In genomic region chr6:129679758-129680157, GRCh38 we compare ENCODE assay signal across 12 cellular contexts. TPM values are rescaled to one million over a fixed set of nuclear protein-coding genes. Genes with fewer than 3 reads are reported as not detected.
DNase-seq lines count a peak whose midpoint lies in the region; ATAC-seq and TF ChIP-seq lines count a peak whose summit lies in the region.
"Had no signal": no experiment of that assay in that cellular context is flagged by ENCODE, and none has a peak within 500 bp of the region (broad histone marks: within the 10 kb centered on the region; RNA-seq: fewer than 3 reads in every experiment).

No MANE protein-coding gene starts in this region.

- H3K4me2 ChIP-seq in PC-3 (ENCODE audit: low read length): no peak overlapping the region

- H3K4me3 Mint-ChIP-seq in progenitor cell of endocrine pancreas (ENCODE audit: low read depth): no peak overlapping the region
- H3K4me3 Mint-ChIP-seq: neural crest cell, T-cell had no signal

- no peak overlapping the region for H3K9ac ChIP-seq in PC-3 (ENCODE audit: low read length)

- no peaks in the 10 kb centered on the region for H3K9me2 ChIP-seq in PC-3 (replicated peaks; ENCODE audit: low read length)

- BruUV-seq in PC-3 (replicated peaks; lab: Mats Ljungman, UMichigan): no TSS peak

- H3K27me3 Mint-ChIP-seq in progenitor cell of endocrine pancreas: no peaks in the 10 kb centered on the region
- H3K27me3 Mint-ChIP-seq: T-cell had no signal

- H3K27me3 ChIP-seq in right atrium auricular region (no peaks in the 10 kb centered on the region), ascending aorta (no peaks in the 10 kb centered on the region), PC-3 (ENCODE audit: low read length) (no peaks in the 10 kb centered on the region)
- H3K27me3 ChIP-seq: upper lobe of right lung had no signal

- H3K4me3 ChIP-seq in right atrium auricular region: no peak overlapping the region
- peak overlapping the region in 1 of 2 donors; percentile 34 for H3K4me3 ChIP-seq in ascending aorta
- H3K4me3 ChIP-seq in mesodermal cell (ENCODE audit: extremely low read depth, insufficient read depth, low read length, poor library complexity, severe bottlenecking): no peak overlapping the region
- no peak overlapping the region for H3K4me3 ChIP-seq in PC-3 (ENCODE audit: low read length)
- H3K4me3 ChIP-seq: upper lobe of right lung had no signal

- no peaks in the 10 kb centered on the region for H3F3A ChIP-seq in PC-3 (ENCODE audit: low read length, unreplicated experiment)

- no peak overlapping the region for H2AFZ ChIP-seq in PC-3 (ENCODE audit: low read length)

- H3K4me1 Mint-ChIP-seq in progenitor cell of endocrine pancreas (ENCODE audit: low read depth): peaks cover 51% of the 10 kb centered on the region

- H3K4me1 ChIP-seq in right atrium auricular region (peaks cover 0 to 28% of the 10 kb centered on the region in 2 donors), ascending aorta (peaks cover 9 to 10% of the 10 kb centered on the region in 2 donors), mesodermal cell (ENCODE audit: control insufficient read depth, insufficient read depth, low read length, poor library complexity, severe bottlenecking) (peaks cover 39% of the 10 kb centered on the region), PC-3 (ENCODE audit: insufficient read depth, low read length) (peaks cover 39% of the 10 kb centered on the region)

- DNase-seq in right atrium auricular region (ENCODE audit: low spot score) (no peak), Right ventricle myocardium superior (no peak), ascending aorta (ENCODE audit: low spot score in 2 of 2) (no peak), ureter (ENCODE audit: low spot score) (no peak), progenitor cell of endocrine pancreas (ENCODE audit: low spot score, unreplicated experiment) (no peak), PC-3 (no peak), AG08396 (ENCODE audit: low spot score) (no peak)
- DNase-seq: KG1, T-cell, upper lobe of right lung had no signal

- H3K9me3 ChIP-seq in right atrium auricular region (no peaks in the 10 kb centered on the region), ascending aorta (no peaks in the 10 kb centered on the region), mesodermal cell (ENCODE audit: control insufficient read depth, low read length) (no peaks in the 10 kb centered on the region), PC-3 (ENCODE audit: low read length) (no peaks in the 10 kb centered on the region)
- H3K9me3 ChIP-seq: upper lobe of right lung had no signal

- no peaks in the 10 kb centered on the region for H4K20me1 ChIP-seq in PC-3 (ENCODE audit: low read length)

- WGBS in mesodermal cell (ENCODE audit: insufficient coverage in 2 of 2), 2 experiments: 77 to 92% methylated on average over 1 to 3 of the region's 3 CpGs

- H3K27ac Mint-ChIP-seq in progenitor cell of endocrine pancreas: no peak overlapping the region

- ATAC-seq in Right ventricle myocardium superior (ENCODE audit: poor library complexity): no peak
- ATAC-seq in PC-3: no peak
- ATAC-seq: T-cell, upper lobe of right lung had no signal

- intact Hi-C loops in Right ventricle myocardium superior (cut with DNase I): no loop called here
- intact Hi-C loops in ascending aorta (cut with DNase I): loop anchor here (5.0 kb wide), 1 partner anchor 68 kb away; no protein-coding TSS in a partner anchor
- intact Hi-C loops in PC-3 (cut with micrococcal nuclease): loop anchor here (10.0 kb wide), 1 partner anchor 185 kb away; no protein-coding TSS in a partner anchor

- CTCF ChIA-PET in PC-3 (lab: Charles Lee): no interaction called here

- peak overlapping the region; percentile 7 to 31 for H3K27ac ChIP-seq in right atrium auricular region
- peak overlapping the region; percentile 39 to 60 for H3K27ac ChIP-seq in ascending aorta
- H3K27ac ChIP-seq in mesodermal cell (ENCODE audit: low read depth, low read length, severe bottlenecking): peak overlapping the region; percentile 19
- H3K27ac ChIP-seq in PC-3 (ENCODE audit: low read length): no peak overlapping the region
- H3K27ac ChIP-seq: upper lobe of right lung had no signal

- peaks cover 7% of the 10 kb centered on the region; the same call in 1 of the 2 replicates for H3K79me2 ChIP-seq in PC-3 (ENCODE audit: low read length)

- TF ChIP-seq CTCF in right atrium auricular region (IDR thresholded peaks at IDR 0.05): no peak
- no peak for TF ChIP-seq CTCF in ascending aorta (IDR thresholded peaks at IDR 0.05)
- TF ChIP-seq CTCF in progenitor cell of endocrine pancreas (IDR thresholded peaks at IDR 0.05; ENCODE audit: unreplicated experiment): no peak
- TF ChIP-seq CTCF in PC-3 (conservative IDR thresholded peaks at IDR 0.05; ENCODE audit: low read depth, low read length): no peak

- H3K9me3 Mint-ChIP-seq in progenitor cell of endocrine pancreas (ENCODE audit: low read depth): peaks cover 9% of the 10 kb centered on the region
- H3K9me3 Mint-ChIP-seq: T-cell had no signal

- H3K36me3 Mint-ChIP-seq in progenitor cell of endocrine pancreas (ENCODE audit: insufficient read depth): peaks cover 2% of the 10 kb centered on the region
- H3K36me3 Mint-ChIP-seq: T-cell had no signal

- H3K36me3 ChIP-seq in right atrium auricular region (no peaks in the 10 kb centered on the region), ascending aorta (no peaks in the 10 kb centered on the region), mesodermal cell (ENCODE audit: control insufficient read depth, insufficient read depth, low read length) (no peaks in the 10 kb centered on the region), PC-3 (ENCODE audit: low read depth, low read length) (no peaks in the 10 kb centered on the region)
- H3K36me3 ChIP-seq: upper lobe of right lung had no signal

- POLR2A ChIA-PET in PC-3 (lab: Charles Lee; ENCODE audit: unreplicated experiment): no interaction called here

RNA-seq across cellular contexts. Expression of gene ARHGAP18, which starts 30.2 kb away (rescaled TPM):
- 10 to 100 TPM in 1 of 2 donors, 1 to 10 TPM in 1; 7.1 to 11.2 TPM for total RNA-seq in right atrium auricular region
- 7.9 TPM for total RNA-seq in Right ventricle myocardium superior
- 10.7 TPM for total RNA-seq in ascending aorta
- 8.4 TPM for polyA plus RNA-seq in mesodermal cell (2013, experiment 1 of 2)
- polyA plus RNA-seq in mesodermal cell (2013, experiment 2 of 2): 9.2 TPM
- 15.6 TPM for total RNA-seq in ureter
- 24.9 and 26.9 TPM in 2 replicates for total RNA-seq in progenitor cell of endocrine pancreas
- 4.1 and 5.9 TPM in 2 replicates for total RNA-seq in PC-3 (2014; rRNA removed)
